1 cellular context compared by ENCODE assay signal in genomic region chr3:135246027-135246426, GRCh38.
TF ChIP-seq lines count a peak whose summit lies in the region.

No MANE protein-coding gene starts in this region.

TF ChIP-seq in WTC11, 78 proteins besides CTCF, POLR2A, EP300 and RAD21 (continued from another document):
- TF ChIP-seq TP53 (CRISPR knock-in tag; IDR thresholded peaks at IDR 0.05) (no peak), NFYB (CRISPR knock-in tag; conservative IDR thresholded peaks at IDR 0.05; ENCODE audit: low read depth) (no peak), NR3C1 (CRISPR knock-in tag; conservative IDR thresholded peaks at IDR 0.05; ENCODE audit: low read depth) (no peak), NFE2L1 (CRISPR knock-in tag; IDR thresholded peaks at IDR 0.05) (no peak), ZNF263 (CRISPR knock-in tag; IDR thresholded peaks at IDR 0.05; ENCODE audit: low read depth) (no peak), OVOL2 (CRISPR knock-in tag; IDR thresholded peaks at IDR 0.05; ENCODE audit: borderline replicate concordance) (no peak), ATF1 (CRISPR knock-in tag; IDR thresholded peaks at IDR 0.05) (no peak)
TF ChIP-seq in WTC11: peak in this region for 0.
